In genomic region chr12:42125372-42125767, GRCh38 we compare ENCODE assay signal across 14 cellular contexts. TPM values are rescaled to one million over a fixed set of nuclear protein-coding genes. Genes with fewer than 3 reads are reported as not detected.
DNase-seq lines count a peak whose midpoint lies in the region; ATAC-seq, FAIRE-seq and TF ChIP-seq lines count a peak whose summit lies in the region.
"Had no signal": no experiment of that assay in that cellular context is flagged by ENCODE, and none has a peak within 500 bp of the region (broad histone marks: within the 10 kb centered on the region; RNA-seq: fewer than 3 reads in every experiment).

No MANE protein-coding gene starts in this region.

- H3K4me3 ChIP-seq in esophagus squamous epithelium, result no peak overlapping the region
- H3K4me3 ChIP-seq: ovary, spleen had no signal

- TF ChIP-seq CTCF in GM13976 (IDR thresholded peaks at IDR 0.05; ENCODE audit: borderline replicate concordance, control extremely low read depth, extremely low read depth, insufficient read depth, missing control alignments) (no peak), esophagus squamous epithelium (IDR thresholded peaks at IDR 0.05) (no peak)

- no peak overlapping the region for H3K27ac ChIP-seq in esophagus squamous epithelium
- H3K27ac ChIP-seq: ovary, spleen had no signal

- ATAC-seq in esophagus mucosa, result peak; percentile 45

- H3K4me1 ChIP-seq in esophagus squamous epithelium, result peaks cover under 1 to 29% (median 8%) of the 10 kb centered on the region in 3 donors

- 28 to 33% methylated on average over 1 of the region's 1 CpG for WGBS in esophagus squamous epithelium, 2 donors

- H3K27me3 ChIP-seq in esophagus squamous epithelium, result no peaks in the 10 kb centered on the region
- H3K27me3 ChIP-seq: ovary, spleen had no signal

- intact Hi-C loops in esophagus squamous epithelium (cut with DNase I), result loop anchor here (5.0 kb wide), 1 partner anchor 207 kb away; no protein-coding TSS in a partner anchor

- no peaks in the 10 kb centered on the region for H3K36me3 ChIP-seq in esophagus squamous epithelium
- H3K36me3 ChIP-seq: ovary, spleen had no signal

- no peak for TF ChIP-seq POLR2A in H54 (IDR thresholded peaks at IDR 0.05; ENCODE audit: low read depth, low read length)
- TF ChIP-seq POLR2A in esophagus squamous epithelium (IDR thresholded peaks at IDR 0.05), result no peak

- no peaks in the 10 kb centered on the region for H3K9me3 ChIP-seq in esophagus squamous epithelium
- H3K9me3 ChIP-seq: ovary, spleen had no signal

- peak; percentile 20 to 42 for DNase-seq in AML-193 (lab: John Stamatoyannopoulos, UW)
- DNase-seq in H54 (ENCODE audit: insufficient read length, low spot score), result no peak
- peak; percentile 55 for DNase-seq in NOMO-1 treated with DMSO at 0.1 percent for 48 hours (lab: John Stamatoyannopoulos, UW; ENCODE audit: unreplicated experiment)
- DNase-seq in retina, result no peak
- DNase-seq in GM13976 (ENCODE audit: low spot score), result no peak
- no peak for DNase-seq in esophagus squamous epithelium (lab: John Stamatoyannopoulos, UW)
- no peak for DNase-seq in activated T-cell treated with anti-CD3 and anti-CD28 coated beads for 4 hours
- DNase-seq: activated CD4-positive, CD25-positive, alpha-beta regulatory T cell; activated CD8-positive, alpha-beta memory T cell treated with anti-CD3 and anti-CD28 coated beads, Interleukin-2, amount 50 U/mL, for 4 hours; activated naive CD8-positive, alpha-beta T cell treated with anti-CD3 and anti-CD28 coated beads for 36 hours; NCI-H226; ovary; spleen had no signal

- in situ Hi-C loops in GM13976 (cut with MboI; ENCODE audit: low sequenced_read_pairs, unreplicated experiment), result no loop called here

- FAIRE-seq in H54 (lab: Jason Lieb, UNC), result peak; percentile 38

RNA-seq across cellular contexts. Expression of gene GXYLT1, which starts 19.3 kb away (rescaled TPM):
- total RNA-seq in esophagus mucosa (3.7 TPM), esophagus squamous epithelium (10 to 100 TPM in 1 of 4 donors, 1 to 10 TPM in 3; 6.8 to 14.1 (median 7.4) TPM)

Comparison
In these comparisons a context has a peak if more than half of its experiments do, and no peak if none do; other contexts are left out.
1. DNase-seq: peak in AML-193 (2 of 2) and NOMO-1 treated with DMSO at 0.1 percent for 48 hours (single experiment); none in H54 (single experiment), retina (single experiment), GM13976 (single experiment), esophagus squamous epithelium (single experiment) and activated T-cell treated with anti-CD3 and anti-CD28 coated beads for 4 hours (single experiment).